ENCODE assay signal across 18 cellular contexts in the genomic region with DNA sequence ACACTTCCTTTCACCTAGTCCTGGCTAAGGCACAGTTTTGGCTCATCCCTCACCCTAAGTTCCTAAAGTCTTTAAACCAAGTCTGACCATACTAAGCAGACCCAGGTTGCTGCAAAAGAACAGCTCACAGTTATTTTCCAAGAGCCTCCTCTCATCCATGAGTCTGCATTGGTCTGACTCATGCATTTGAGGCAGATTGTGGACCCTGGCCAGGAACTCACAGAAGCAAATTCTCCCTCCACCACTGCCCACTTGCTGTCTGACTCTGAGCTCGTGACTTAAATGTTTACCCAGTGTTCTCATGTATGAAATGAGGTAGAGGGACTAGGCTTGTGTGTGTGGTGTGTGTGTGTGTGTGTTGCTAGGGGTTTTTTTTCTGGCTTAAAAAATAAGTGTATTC.
DNase-seq lines count a peak whose midpoint lies in the region; ATAC-seq and TF ChIP-seq lines count a peak whose summit lies in the region.
"Had no signal": no experiment of that assay in that cellular context is flagged by ENCODE, and none has a peak within 500 bp of the region (broad histone marks: within the 10 kb centered on the region; RNA-seq: fewer than 3 reads in every experiment).

No MANE protein-coding gene starts in this region.

- DNase-seq in NCI-H1092 treated with DMSO at 0.1 percent for 48 hours (lab: John Stamatoyannopoulos, UW): peak; percentile 15
- no peak for DNase-seq in NCI-H1092 (lab: John Stamatoyannopoulos, UW)
- peak; percentile 97 for DNase-seq in astrocyte of the hippocampus (ENCODE audit: low read depth, low spot score)
- peak; percentile 95 for DNase-seq in kidney glomerular epithelial cell (lab: John Stamatoyannopoulos, UW)
- no peak for DNase-seq in activated CD8-positive, alpha-beta memory T cell treated with anti-CD3 and anti-CD28 coated beads for 24 hours
- no peak for DNase-seq in MM.1S
- DNase-seq in stimulated activated naive B cell treated with anti-CD40 and anti-IgM and Interleukin-4, amounts not matched to agents 10 μg/mL and 1 μg/mL and 100 μg/mL, for 72 hours: no peak
- DNase-seq in stimulated activated effector memory CD8-positive, alpha-beta T cell treated with anti-CD3 and anti-CD28 coated beads, Interleukin-12 subunit alpha, Interleukin-12 subunit beta, amount 100 ng/mL, for 72 hours (ENCODE audit: low spot score in 2 of 2): no peak
- DNase-seq: H7; heart right ventricle; naive thymus-derived CD8-positive, alpha-beta T cell; NCI-H524 treated with DMSO at 0.1 percent for 48 hours; Peyer's patch; stimulated activated CD4-positive, alpha-beta T cell treated with anti-CD3 and anti-CD28 coated beads, Interleukin-2, amount 100 ng/mL, for 24 hours; trophoblast cell had no signal

- no peak overlapping the region for H3K4me2 ChIP-seq in MM.1S (ENCODE audit: low read depth, low read length)

- no peaks in the 10 kb centered on the region for H3F3A ChIP-seq in MM.1S (ENCODE audit: insufficient read depth, low read length)

- H3K27me3 ChIP-seq in MM.1S (replicated peaks; ENCODE audit: insufficient read depth, low read length): no peaks in the 10 kb centered on the region
- H3K27me3 ChIP-seq: heart right ventricle, Peyer's patch, right atrium auricular region had no signal

- no peak overlapping the region for H3K9ac ChIP-seq in MM.1S (ENCODE audit: low read length)

- no peak for ATAC-seq in stimulated activated naive B cell treated with anti-CD40 and anti-IgM and Interleukin-4, amounts not matched to agents 10 μg/mL and 1 μg/mL and 100 μg/mL, for 72 hours (replicated peaks)
- no peak for ATAC-seq in stimulated activated effector memory CD8-positive, alpha-beta T cell treated with anti-CD3 and anti-CD28 coated beads, Interleukin-12 subunit alpha, Interleukin-12 subunit beta, amount 100 ng/mL, for 72 hours
- ATAC-seq: heart right ventricle; naive thymus-derived CD8-positive, alpha-beta T cell; WTC11 had no signal

- H3K4me1 Mint-ChIP-seq in stimulated activated naive B cell treated with anti-CD40 and anti-IgM and Interleukin-4, amounts not matched to agents 10 μg/mL and 1 μg/mL and 100 μg/mL, for 72 hours: no peaks in the 10 kb centered on the region
- H3K4me1 Mint-ChIP-seq in stimulated activated effector memory CD8-positive, alpha-beta T cell treated with anti-CD3 and anti-CD28 coated beads, Interleukin-12 subunit alpha, Interleukin-12 subunit beta, amount 100 ng/mL, for 72 hours: no peaks in the 10 kb centered on the region
- H3K4me1 Mint-ChIP-seq: IgD-negative memory B cell; naive thymus-derived CD8-positive, alpha-beta T cell had no signal

- H2AFZ ChIP-seq in MM.1S (ENCODE audit: low read length): no peak overlapping the region

- H3K36me3 ChIP-seq in MM.1S (replicated peaks; ENCODE audit: insufficient read depth, low read length): no peaks in the 10 kb centered on the region
- H3K36me3 ChIP-seq: heart right ventricle, Peyer's patch, right atrium auricular region had no signal

- no peak overlapping the region for H3K4me3 Mint-ChIP-seq in stimulated activated naive B cell treated with anti-CD40 and anti-IgM and Interleukin-4, amounts not matched to agents 10 μg/mL and 1 μg/mL and 100 μg/mL, for 72 hours
- no peak overlapping the region for H3K4me3 Mint-ChIP-seq in stimulated activated effector memory CD8-positive, alpha-beta T cell treated with anti-CD3 and anti-CD28 coated beads, Interleukin-12 subunit alpha, Interleukin-12 subunit beta, amount 100 ng/mL, for 72 hours
- H3K4me3 Mint-ChIP-seq: IgD-negative memory B cell; naive thymus-derived CD8-positive, alpha-beta T cell; WTC11 had no signal

- H3K27ac ChIP-seq in MM.1S (ENCODE audit: low read length): no peak overlapping the region
- H3K27ac ChIP-seq: heart right ventricle, Peyer's patch, right atrium auricular region had no signal

- no peak for TF ChIP-seq CTCF in MM.1S (IDR thresholded peaks at IDR 0.05; ENCODE audit: low read length)

- H3K79me2 ChIP-seq in MM.1S (ENCODE audit: low read length): no peaks in the 10 kb centered on the region

- no peaks in the 10 kb centered on the region for H3K9me3 ChIP-seq in MM.1S (replicated peaks; ENCODE audit: insufficient read depth, low read length)

- no peaks in the 10 kb centered on the region for H3K36me3 Mint-ChIP-seq in stimulated activated naive B cell treated with anti-CD40 and anti-IgM and Interleukin-4, amounts not matched to agents 10 μg/mL and 1 μg/mL and 100 μg/mL, for 72 hours
- H3K36me3 Mint-ChIP-seq in stimulated activated effector memory CD8-positive, alpha-beta T cell treated with anti-CD3 and anti-CD28 coated beads, Interleukin-12 subunit alpha, Interleukin-12 subunit beta, amount 100 ng/mL, for 72 hours: no peaks in the 10 kb centered on the region

- no peaks in the 10 kb centered on the region; the same call in 1 of the 2 replicates for H3K4me1 ChIP-seq in MM.1S (ENCODE audit: low read length)
- H3K4me1 ChIP-seq: heart right ventricle, Peyer's patch, right atrium auricular region had no signal

- H3K9me2 ChIP-seq in MM.1S (replicated peaks; ENCODE audit: insufficient read depth, low read length): no peaks in the 10 kb centered on the region

- H3K4me3 ChIP-seq in MM.1S (ENCODE audit: low read length): no peak overlapping the region
- H3K4me3 ChIP-seq: heart right ventricle, Peyer's patch, right atrium auricular region had no signal

- H3K9me3 Mint-ChIP-seq in stimulated activated naive B cell treated with anti-CD40 and anti-IgM and Interleukin-4, amounts not matched to agents 10 μg/mL and 1 μg/mL and 100 μg/mL, for 72 hours: peaks cover 14 to 15% of the 10 kb centered on the region in 2 donors
- peaks cover 16% of the 10 kb centered on the region for H3K9me3 Mint-ChIP-seq in stimulated activated effector memory CD8-positive, alpha-beta T cell treated with anti-CD3 and anti-CD28 coated beads, Interleukin-12 subunit alpha, Interleukin-12 subunit beta, amount 100 ng/mL, for 72 hours

- no peaks in the 10 kb centered on the region for H3K27me3 Mint-ChIP-seq in stimulated activated naive B cell treated with anti-CD40 and anti-IgM and Interleukin-4, amounts not matched to agents 10 μg/mL and 1 μg/mL and 100 μg/mL, for 72 hours
- H3K27me3 Mint-ChIP-seq: IgD-negative memory B cell; naive thymus-derived CD8-positive, alpha-beta T cell had no signal

- no peak overlapping the region for H3K27ac Mint-ChIP-seq in stimulated activated naive B cell treated with anti-CD40 and anti-IgM and Interleukin-4, amounts not matched to agents 10 μg/mL and 1 μg/mL and 100 μg/mL, for 72 hours
- H3K27ac Mint-ChIP-seq in stimulated activated effector memory CD8-positive, alpha-beta T cell treated with anti-CD3 and anti-CD28 coated beads, Interleukin-12 subunit alpha, Interleukin-12 subunit beta, amount 100 ng/mL, for 72 hours: no peak overlapping the region
- H3K27ac Mint-ChIP-seq: IgD-negative memory B cell; naive thymus-derived CD8-positive, alpha-beta T cell; WTC11 had no signal

- no peaks in the 10 kb centered on the region for H4K20me1 ChIP-seq in MM.1S (ENCODE audit: insufficient read depth, low read length)

Comparison
In these comparisons a context has a peak if more than half of its experiments do, and no peak if none do; other contexts are left out.
1. DNase-seq: peak in NCI-H1092 treated with DMSO at 0.1 percent for 48 hours (single experiment), astrocyte of the hippocampus (single experiment) and kidney glomerular epithelial cell (single experiment); none in NCI-H1092 (single experiment), activated CD8-positive, alpha-beta memory T cell treated with anti-CD3 and anti-CD28 coated beads for 24 hours (single experiment), MM.1S (single experiment), stimulated activated naive B cell treated with anti-CD40 and anti-IgM and Interleukin-4, amounts not matched to agents 10 μg/mL and 1 μg/mL and 100 μg/mL, for 72 hours (single experiment) and stimulated activated effector memory CD8-positive, alpha-beta T cell treated with anti-CD3 and anti-CD28 coated beads, Interleukin-12 subunit alpha, Interleukin-12 subunit beta, amount 100 ng/mL, for 72 hours (0 of 2).